In genomic region chr2:40178971-40179370, GRCh38 we compare ENCODE assay signal across 1 cellular context.
TF ChIP-seq lines count a peak whose summit lies in the region.

No MANE protein-coding gene starts in this region.

TF ChIP-seq in SK-N-SH, 30 proteins besides CTCF, POLR2A, EP300 and RAD21 (continued from another document):
- TF ChIP-seq MAX (IDR thresholded peaks at IDR 0.05; ENCODE audit: low read depth): no peak
- TF ChIP-seq SMC3 (IDR thresholded peaks at IDR 0.05; ENCODE audit: low read depth, low read length): no peak
- TF ChIP-seq CHD2 (IDR thresholded peaks at IDR 0.05; ENCODE audit: low read length, partially characterized antibody): no peak
- no peak for TF ChIP-seq FOSL2 (IDR thresholded peaks at IDR 0.05; ENCODE audit: borderline replicate concordance, low read depth)
- no peak for TF ChIP-seq GABPA (IDR thresholded peaks at IDR 0.05; ENCODE audit: low read depth)
- no peak for TF ChIP-seq JUND (IDR thresholded peaks at IDR 0.05)
- no peak for TF ChIP-seq POLR2AphosphoS5 (IDR thresholded peaks at IDR 0.05; ENCODE audit: low read depth, low read length)
- no peak for TF ChIP-seq TAF1 (IDR thresholded peaks at IDR 0.05; ENCODE audit: borderline replicate concordance, low read depth, low read length)
- no peak for TF ChIP-seq YY1 (IDR thresholded peaks at IDR 0.05; ENCODE audit: low read depth)
- TF ChIP-seq RFX5 (IDR thresholded peaks at IDR 0.05; ENCODE audit: low read length): no peak
- no peak for TF ChIP-seq RXRA (IDR thresholded peaks at IDR 0.05; ENCODE audit: borderline replicate concordance, low read depth)
